21 cellular contexts compared by ENCODE assay signal in the genomic region with DNA sequence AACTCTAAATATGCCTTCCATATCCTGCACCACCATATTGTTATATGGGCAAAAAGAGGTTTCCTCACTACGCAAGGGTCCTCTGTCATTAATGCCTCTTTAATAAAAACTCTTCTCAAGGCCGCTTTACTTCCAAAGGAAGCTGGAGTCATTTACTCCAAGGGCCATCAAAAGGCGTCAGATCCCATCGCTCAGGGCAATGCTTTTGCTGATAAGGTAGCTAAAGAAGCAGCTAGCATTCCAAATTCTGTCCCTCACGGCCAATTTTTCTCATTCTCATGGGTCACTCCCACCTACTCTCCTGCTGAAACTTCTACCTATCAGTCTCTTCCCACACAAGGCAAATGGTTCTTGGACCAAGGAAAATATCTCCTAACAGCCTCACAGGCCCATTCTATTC.
"Had no signal": no experiment of that assay in that cellular context is flagged by ENCODE, and none has a peak within 500 bp of the region (broad histone marks: within the 10 kb centered on the region; RNA-seq: fewer than 3 reads in every experiment).

No MANE protein-coding gene starts in this region.

- H3K27ac ChIP-seq: heart right ventricle, pancreas, vagina had no signal

- H3K4me1 ChIP-seq: pancreas had no signal

- H3K27me3 ChIP-seq: heart right ventricle, pancreas, vagina had no signal

- H3K36me3 ChIP-seq: heart right ventricle, pancreas, vagina had no signal

- H3K36me3 Mint-ChIP-seq: naive thymus-derived CD4-positive, alpha-beta T cell; type B pancreatic cell had no signal

- H3K9me3 ChIP-seq: heart right ventricle, pancreas, vagina had no signal

- H3K27ac Mint-ChIP-seq: progenitor cell of endocrine pancreas, type B pancreatic cell had no signal

- H3K4me3 ChIP-seq: heart right ventricle, lung, pancreas, vagina had no signal

- ATAC-seq: esophagus mucosa; heart right ventricle; left lobe of liver; naive thymus-derived CD4-positive, alpha-beta T cell; pancreas; right cardiac atrium had no signal

- DNase-seq: effector memory CD4-positive, alpha-beta T cell; heart right ventricle; hypothalamus; islet precursor cell; mesendoderm; naive thymus-derived CD4-positive, alpha-beta T cell; nucleus accumbens; pancreas; right cardiac atrium; small intestine; stimulated activated CD4-positive, alpha-beta T cell treated with anti-CD3 and anti-CD28 coated beads, Interleukin-12 subunit alpha, Interleukin-12 subunit beta, amount 100 ng/mL, for 4 hours; stimulated activated naive CD4-positive, alpha-beta T cell treated with Interleukin-2 at 50 U/mL for 16 hours had no signal

- H3K4me3 Mint-ChIP-seq: neural crest cell, type B pancreatic cell had no signal

- H3K9me3 Mint-ChIP-seq: neural crest cell, type B pancreatic cell had no signal

- FAIRE-seq: endometrium, frontal cortex, pancreas, small intestine had no signal
